In genomic region chr4:40822781-40823180, GRCh38 we compare ENCODE assay signal across 30 cellular contexts.
"Had no signal": no experiment of that assay in that cellular context is flagged by ENCODE, and none has a peak within 500 bp of the region (broad histone marks: within the 10 kb centered on the region; RNA-seq: fewer than 3 reads in every experiment).

No MANE protein-coding gene starts in this region.

- ATAC-seq: activated CD4-positive, CD25-positive, alpha-beta regulatory T cell treated with anti-CD3 and anti-CD28 coated beads, Interleukin-2, amount 50 U/mL, for 24 hours; Panc1 had no signal

- FAIRE-seq: TTC549 had no signal

- H3K27ac Mint-ChIP-seq: activated CD4-positive, alpha-beta memory T cell treated with anti-CD3 and anti-CD28 coated beads, Interleukin-2, amount 10 ng/mL, durations not matched to agents 7 days and 5 days; activated naive CD4-positive, alpha-beta T cell treated with anti-CD3 and anti-CD28 coated beads, Interleukin-2, amount 50 U/mL, for 24 hours; activated naive CD8-positive, alpha-beta T cell treated with anti-CD3 and anti-CD28 coated beads, Interleukin-2, amount 10 ng/mL, durations not matched to agents 7 days and 5 days; activated T-cell treated with anti-CD3 and anti-CD28 coated beads, Interleukin-2, amount 50 U/mL, for 24 hours; activated T-helper 2 cell treated with anti-CD3 and anti-CD28 coated beads, Interferon-gamma antibody, Interleukin-2, Interleukin-4, amounts not matched to agents 10 μg/mL and 5 μg/mL and 100 μg/mL, durations not matched to agents 14 hours and 24 hours and 36 hours; T-helper 1 cell treated with Interleukin-12 subunit alpha and Interleukin-12 subunit beta and Interleukin-4 antibody, amounts not matched to agents 30 μg/mL and 1 μg/mL, for 36 hours; T-helper 2 cell treated with Interferon-gamma antibody and Interleukin-4, amounts not matched to agents 5 μg/mL and 100 μg/mL, for 36 hours had no signal

- H3K4me3 ChIP-seq: ascending aorta, cardiac muscle cell, SJSA1 had no signal

- H3K36me3 Mint-ChIP-seq: activated naive CD4-positive, alpha-beta T cell treated with anti-CD3 and anti-CD28 coated beads, Interleukin-2, amount 50 U/mL, for 24 hours; activated naive CD8-positive, alpha-beta T cell treated with anti-CD3 and anti-CD28 coated beads, Interleukin-2, amount 10 ng/mL, durations not matched to agents 7 days and 5 days had no signal

- H3K4me3 Mint-ChIP-seq: activated CD4-positive, alpha-beta memory T cell treated with anti-CD3 and anti-CD28 coated beads, Interleukin-2, amount 10 ng/mL, durations not matched to agents 7 days and 5 days; activated naive CD4-positive, alpha-beta T cell treated with anti-CD3 and anti-CD28 coated beads, Interleukin-2, amount 50 U/mL, for 24 hours; activated naive CD8-positive, alpha-beta T cell treated with anti-CD3 and anti-CD28 coated beads, Interleukin-2, amount 10 ng/mL, durations not matched to agents 7 days and 5 days; activated T-cell treated with anti-CD3 and anti-CD28 coated beads, Interleukin-2, amount 50 U/mL, for 24 hours; T-helper 1 cell treated with Interleukin-12 subunit alpha and Interleukin-12 subunit beta and Interleukin-4 antibody, amounts not matched to agents 30 μg/mL and 1 μg/mL, for 36 hours; T-helper 2 cell treated with Interferon-gamma antibody and Interleukin-4, amounts not matched to agents 5 μg/mL and 100 μg/mL, for 36 hours had no signal

- H3K4me1 ChIP-seq: ascending aorta, SJSA1 had no signal

- H3K27me3 ChIP-seq: ascending aorta, cardiac muscle cell, SJSA1 had no signal

- H3K4me2 ChIP-seq: SK-N-SH had no signal

- DNase-seq: activated CD4-positive, alpha-beta memory T cell treated with anti-CD3 and anti-CD28 coated beads, Interleukin-2, amount 10 ng/mL, durations not matched to agents 7 days and 5 days; activated CD4-positive, alpha-beta T cell treated with anti-CD3 and anti-CD28 coated beads for 48 hours; activated CD8-positive, alpha-beta memory T cell treated with anti-CD3 and anti-CD28 coated beads for 24 hours; activated gamma-delta T cell; activated naive CD4-positive, alpha-beta T cell treated with Interleukin-2 at 50 U/mL for 16 hours; activated naive CD8-positive, alpha-beta T cell treated with anti-CD3 and anti-CD28 coated beads, Interleukin-2, amount 10 ng/mL, durations not matched to agents 7 days and 5 days; activated T-cell treated with anti-CD3 and anti-CD28 coated beads, Interleukin-2, amount 50 U/mL, for 24 hours; amygdala; Karpas-422; KBM-7; NCI-H1105; NCI-H1417 treated with DMSO at 0.1 percent for 48 hours; NCI-H187 treated with DMSO at 0.1 percent for 48 hours; NCI-H2081; NCI-H2171 treated with DMSO at 0.1 percent for 48 hours; NCI-H2227 treated with DMSO at 0.1 percent for 48 hours; NCI-H446 treated with DMSO at 0.1 percent for 48 hours; NCI-H524 treated with DMSO at 0.1 percent for 48 hours; SHP77 treated with DMSO at 0.1 percent for 48 hours; SK-N-SH had no signal

- H3K27me3 Mint-ChIP-seq: activated naive CD4-positive, alpha-beta T cell treated with anti-CD3 and anti-CD28 coated beads, Interleukin-2, amount 50 U/mL, for 24 hours; activated naive CD8-positive, alpha-beta T cell treated with anti-CD3 and anti-CD28 coated beads, Interleukin-2, amount 10 ng/mL, durations not matched to agents 7 days and 5 days; activated T-cell treated with anti-CD3 and anti-CD28 coated beads, Interleukin-2, amount 50 U/mL, for 24 hours had no signal

- H3K9me3 Mint-ChIP-seq: activated CD4-positive, alpha-beta memory T cell treated with anti-CD3 and anti-CD28 coated beads, Interleukin-2, amount 10 ng/mL, durations not matched to agents 7 days and 5 days; activated naive CD4-positive, alpha-beta T cell treated with anti-CD3 and anti-CD28 coated beads, Interleukin-2, amount 50 U/mL, for 24 hours; activated naive CD8-positive, alpha-beta T cell treated with anti-CD3 and anti-CD28 coated beads, Interleukin-2, amount 10 ng/mL, durations not matched to agents 7 days and 5 days; activated T-cell treated with anti-CD3 and anti-CD28 coated beads, Interleukin-2, amount 50 U/mL, for 24 hours; activated T-helper 2 cell treated with anti-CD3 and anti-CD28 coated beads, Interferon-gamma antibody, Interleukin-2, Interleukin-4, amounts not matched to agents 10 μg/mL and 5 μg/mL and 100 μg/mL, durations not matched to agents 14 hours and 24 hours and 36 hours; T-helper 1 cell treated with Interleukin-12 subunit alpha and Interleukin-12 subunit beta and Interleukin-4 antibody, amounts not matched to agents 30 μg/mL and 1 μg/mL, for 36 hours; T-helper 2 cell treated with Interferon-gamma antibody and Interleukin-4, amounts not matched to agents 5 μg/mL and 100 μg/mL, for 36 hours had no signal

- H3K9me3 ChIP-seq: ascending aorta, SJSA1, SK-N-SH had no signal

- H3K27ac ChIP-seq: ascending aorta, cardiac muscle cell, SJSA1 had no signal

- H3K36me3 ChIP-seq: cardiac muscle cell, SJSA1 had no signal

- H3K4me1 Mint-ChIP-seq: activated CD4-positive, alpha-beta memory T cell treated with anti-CD3 and anti-CD28 coated beads, Interleukin-2, amount 10 ng/mL, durations not matched to agents 7 days and 5 days had no signal

- H3K9ac ChIP-seq: SK-N-SH had no signal
